1 cellular context compared by ENCODE assay signal in genomic region chr1:62317021-62317768, GRCh38.
TF ChIP-seq lines count a peak whose summit lies in the region.

No MANE protein-coding gene starts in this region.

TF ChIP-seq in IMR-90, 13 proteins besides CTCF, POLR2A, EP300 and RAD21 (continued from another document):
- TF ChIP-seq ELK1 (IDR thresholded peaks at IDR 0.05; ENCODE audit: borderline replicate concordance, low read depth, low read length) = no peak
- TF ChIP-seq MAFK (IDR thresholded peaks at IDR 0.05; ENCODE audit: low read depth, low read length) = no peak; the same call in 1 of the 2 replicates
- TF ChIP-seq RCOR1 (IDR thresholded peaks at IDR 0.05; ENCODE audit: insufficient replicate concordance, low read length) = no peak
